ENCODE assay signal across 1 cellular context in the genomic region with DNA sequence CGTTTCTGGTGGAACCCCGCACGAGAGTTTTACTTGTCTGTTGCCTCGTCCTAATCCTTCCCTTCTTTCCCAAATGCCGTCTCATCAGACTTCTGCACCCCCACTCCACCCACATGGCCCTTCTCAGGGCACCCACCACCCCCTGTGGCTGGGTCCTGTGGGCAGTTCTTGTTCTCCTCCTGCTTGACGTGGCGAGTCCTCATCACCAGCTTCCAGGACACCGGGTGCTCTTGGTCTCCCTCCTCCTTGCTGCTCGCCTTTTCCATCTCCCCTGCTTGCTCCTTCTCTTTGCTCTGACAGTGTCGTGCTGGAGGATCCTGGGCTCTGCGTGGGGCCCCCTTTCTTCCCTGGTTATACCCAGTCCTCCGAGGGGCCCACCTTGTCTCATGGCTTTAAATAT.
TF ChIP-seq lines count a peak whose summit lies in the region.

No MANE protein-coding gene starts in this region.

TF ChIP-seq in GM23338, 12 proteins besides CTCF, POLR2A, EP300 and RAD21 (continued from another document):
- TF ChIP-seq EZH2 (IDR thresholded peaks at IDR 0.05; ENCODE audit: low read depth, unreplicated experiment) (no peak), JUNB (IDR thresholded peaks at IDR 0.05; ENCODE audit: unreplicated experiment) (no peak), POLR2AphosphoS5 (IDR thresholded peaks at IDR 0.05; ENCODE audit: low read depth) (no peak)
- TF ChIP-seq, protein P1, sequence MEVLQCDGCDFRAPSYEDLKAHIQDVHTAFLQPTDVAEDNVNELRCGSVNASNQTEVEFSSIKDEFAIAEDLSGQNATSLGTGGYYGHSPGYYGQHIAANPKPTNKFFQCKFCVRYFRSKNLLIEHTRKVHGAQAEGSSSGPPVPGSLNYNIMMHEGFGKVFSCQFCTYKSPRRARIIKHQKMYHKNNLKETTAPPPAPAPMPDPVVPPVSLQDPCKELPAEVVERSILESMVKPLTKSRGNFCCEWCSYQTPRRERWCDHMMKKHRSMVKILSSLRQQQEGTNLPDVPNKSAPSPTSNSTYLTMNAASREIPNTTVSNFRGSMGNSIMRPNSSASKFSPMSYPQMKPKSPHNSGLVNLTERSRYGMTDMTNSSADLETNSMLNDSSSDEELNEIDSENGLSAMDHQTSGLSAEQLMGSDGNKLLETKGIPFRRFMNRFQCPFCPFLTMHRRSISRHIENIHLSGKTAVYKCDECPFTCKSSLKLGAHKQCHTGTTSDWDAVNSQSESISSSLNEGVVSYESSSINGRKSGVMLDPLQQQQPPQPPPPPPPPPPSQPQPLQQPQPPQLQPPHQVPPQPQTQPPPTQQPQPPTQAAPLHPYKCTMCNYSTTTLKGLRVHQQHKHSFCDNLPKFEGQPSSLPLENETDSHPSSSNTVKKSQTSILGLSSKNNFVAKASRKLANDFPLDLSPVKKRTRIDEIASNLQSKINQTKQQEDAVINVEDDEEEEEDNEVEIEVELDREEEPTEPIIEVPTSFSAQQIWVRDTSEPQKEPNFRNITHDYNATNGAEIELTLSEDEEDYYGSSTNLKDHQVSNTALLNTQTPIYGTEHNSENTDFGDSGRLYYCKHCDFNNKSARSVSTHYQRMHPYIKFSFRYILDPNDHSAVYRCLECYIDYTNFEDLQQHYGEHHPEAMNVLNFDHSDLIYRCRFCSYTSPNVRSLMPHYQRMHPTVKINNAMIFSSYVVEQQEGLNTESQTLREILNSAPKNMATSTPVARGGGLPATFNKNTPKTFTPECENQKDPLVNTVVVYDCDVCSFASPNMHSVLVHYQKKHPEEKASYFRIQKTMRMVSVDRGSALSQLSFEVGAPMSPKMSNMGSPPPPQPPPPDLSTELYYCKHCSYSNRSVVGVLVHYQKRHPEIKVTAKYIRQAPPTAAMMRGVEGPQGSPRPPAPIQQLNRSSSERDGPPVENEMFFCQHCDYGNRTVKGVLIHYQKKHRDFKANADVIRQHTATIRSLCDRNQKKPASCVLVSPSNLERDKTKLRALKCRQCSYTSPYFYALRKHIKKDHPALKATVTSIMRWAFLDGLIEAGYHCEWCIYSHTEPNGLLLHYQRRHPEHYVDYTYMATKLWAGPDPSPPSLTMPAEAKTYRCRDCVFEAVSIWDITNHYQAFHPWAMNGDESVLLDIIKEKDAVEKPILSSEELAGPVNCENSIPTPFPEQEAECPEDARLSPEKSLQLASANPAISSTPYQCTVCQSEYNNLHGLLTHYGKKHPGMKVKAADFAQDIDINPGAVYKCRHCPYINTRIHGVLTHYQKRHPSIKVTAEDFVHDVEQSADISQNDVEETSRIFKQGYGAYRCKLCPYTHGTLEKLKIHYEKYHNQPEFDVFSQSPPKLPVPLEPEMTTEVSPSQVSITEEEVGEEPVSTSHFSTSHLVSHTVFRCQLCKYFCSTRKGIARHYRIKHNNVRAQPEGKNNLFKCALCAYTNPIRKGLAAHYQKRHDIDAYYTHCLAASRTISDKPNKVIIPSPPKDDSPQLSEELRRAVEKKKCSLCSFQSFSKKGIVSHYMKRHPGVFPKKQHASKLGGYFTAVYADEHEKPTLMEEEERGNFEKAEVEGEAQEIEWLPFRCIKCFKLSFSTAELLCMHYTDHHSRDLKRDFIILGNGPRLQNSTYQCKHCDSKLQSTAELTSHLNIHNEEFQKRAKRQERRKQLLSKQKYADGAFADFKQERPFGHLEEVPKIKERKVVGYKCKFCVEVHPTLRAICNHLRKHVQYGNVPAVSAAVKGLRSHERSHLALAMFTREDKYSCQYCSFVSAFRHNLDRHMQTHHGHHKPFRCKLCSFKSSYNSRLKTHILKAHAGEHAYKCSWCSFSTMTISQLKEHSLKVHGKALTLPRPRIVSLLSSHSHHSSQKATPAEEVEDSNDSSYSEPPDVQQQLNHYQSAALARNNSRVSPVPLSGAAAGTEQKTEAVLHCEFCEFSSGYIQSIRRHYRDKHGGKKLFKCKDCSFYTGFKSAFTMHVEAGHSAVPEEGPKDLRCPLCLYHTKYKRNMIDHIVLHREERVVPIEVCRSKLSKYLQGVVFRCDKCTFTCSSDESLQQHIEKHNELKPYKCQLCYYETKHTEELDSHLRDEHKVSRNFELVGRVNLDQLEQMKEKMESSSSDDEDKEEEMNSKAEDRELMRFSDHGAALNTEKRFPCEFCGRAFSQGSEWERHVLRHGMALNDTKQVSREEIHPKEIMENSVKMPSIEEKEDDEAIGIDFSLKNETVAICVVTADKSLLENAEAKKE (CRISPR knock-in tag; IDR thresholded peaks at IDR 0.05): no peak
